In the genomic region with DNA sequence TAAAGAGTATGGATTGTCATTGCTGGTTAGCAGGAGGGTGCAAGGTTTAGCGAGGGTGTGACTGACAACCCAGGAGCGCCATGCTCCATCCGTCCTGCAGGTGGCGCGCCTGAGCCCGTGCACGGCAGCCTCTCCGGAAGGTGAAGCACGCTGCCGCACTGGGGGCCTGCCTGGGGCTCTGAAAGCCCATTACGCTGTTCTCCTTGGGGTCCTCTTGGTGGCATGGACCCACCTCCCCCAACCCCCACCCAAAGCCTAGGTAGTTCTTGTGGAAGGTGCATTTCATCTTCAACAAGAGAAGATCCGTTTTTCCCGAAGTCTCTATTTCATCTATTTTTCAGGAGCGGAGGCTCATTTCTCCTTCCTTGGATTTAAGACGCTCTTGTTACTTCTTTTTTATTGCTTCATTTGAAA, we compare ENCODE assay signal across 7 cellular contexts.
DNase-seq lines count a peak whose midpoint lies in the region; ATAC-seq and TF ChIP-seq lines count a peak whose summit lies in the region.

No MANE protein-coding gene starts in this region.

- H3F3A ChIP-seq in SK-N-SH (replicated peaks; ENCODE audit: insufficient read depth) = no peaks in the 10 kb centered on the region

- CTCF ChIA-PET in SK-N-SH (lab: Yijun Ruan, JAX) = interaction anchor here (0.7 to 1.6 kb wide), 8 partner anchors 9 to 233 kb away, joined by 3 to 7 read pairs (median 4); no protein-coding TSS in a partner anchor

- no peaks in the 10 kb centered on the region for H3K79me2 ChIP-seq in SK-N-SH (ENCODE audit: insufficient read depth)

- peak; percentile 52 for DNase-seq in SK-N-SH
- peak; percentile 28 for DNase-seq in activated naive CD8-positive, alpha-beta T cell treated with anti-CD3 and anti-CD28 coated beads, Interleukin-2, amount 50 U/mL, for 16 hours (ENCODE audit: low read depth, low spot score)
- peak; percentile 35 to 41 (median 38) for DNase-seq in immature natural killer cell
- DNase-seq in stimulated activated CD4-positive, alpha-beta T cell treated with anti-CD3 and anti-CD28 coated beads, TNF-alpha, amount 100 ng/mL, for 1 hour (ENCODE audit: low read depth in 3 of 3, low spot score in 1 of 3) = peak in 2 of 3 donors; percentile 4 to 51
- no peak for DNase-seq in NCI-H187 treated with DMSO at 0.1 percent for 48 hours (lab: John Stamatoyannopoulos, UW)

- peak; percentile 48 for ATAC-seq in GM18868 (IDR thresholded peaks at IDR 0.05; ENCODE audit: unreplicated experiment)
- no peak for ATAC-seq in HG03025 (IDR thresholded peaks at IDR 0.05; ENCODE audit: low FRiP score, unreplicated experiment)

- no peak overlapping the region for H3K4me2 ChIP-seq in SK-N-SH

- H3K27ac ChIP-seq in SK-N-SH (ENCODE audit: low read depth in 2 of 2, low read length in 1 of 2) = no peak overlapping the region

- no peak overlapping the region for H3K27ac Mint-ChIP-seq in immature natural killer cell

- H3K4me3 ChIP-seq in SK-N-SH (ENCODE audit: low read depth in 2 of 2, low read length in 1 of 2) = peak overlapping the region in 1 of 2 experiments; percentile 47; a peak in 1 of 4 replicates

- WGBS in SK-N-SH (ENCODE audit: low lambda C conversion rate) = 67% methylated on average over 7 of the region's 15 CpGs

- H3K36me3 Mint-ChIP-seq in immature natural killer cell = no peaks in the 10 kb centered on the region

- peaks cover 5 to 22% (median 17%) of the 10 kb centered on the region in 3 donors for H3K27me3 Mint-ChIP-seq in immature natural killer cell (ENCODE audit: low read depth in 3 of 3)

- no peak overlapping the region for H2AFZ ChIP-seq in SK-N-SH (ENCODE audit: low read depth)

- TF ChIP-seq RAD21 in SK-N-SH (IDR thresholded peaks at IDR 0.05; ENCODE audit: low read length) = peak; percentile 47

- POLR2A ChIA-PET in SK-N-SH (lab: Yijun Ruan, JAX) = no interaction called here

- H3K4me3 Mint-ChIP-seq in immature natural killer cell = no peak overlapping the region

- no peaks in the 10 kb centered on the region for H3K9me2 ChIP-seq in SK-N-SH

- no peaks in the 10 kb centered on the region; the same call in 1 of the 2 replicates for H3K27me3 ChIP-seq in SK-N-SH (ENCODE audit: insufficient read depth)

- peaks cover 5 to 12% of the 10 kb centered on the region in 2 donors for H3K4me1 Mint-ChIP-seq in immature natural killer cell

- peak; percentile 77 for TF ChIP-seq CTCF in SK-N-SH (IDR thresholded peaks at IDR 0.05)

- H4K20me1 ChIP-seq in SK-N-SH (ENCODE audit: insufficient read depth) = no peaks in the 10 kb centered on the region

- H3K9ac ChIP-seq in SK-N-SH = no peak overlapping the region

- H3K9me3 Mint-ChIP-seq in immature natural killer cell = peaks cover 0 to 2% (median 0%) of the 10 kb centered on the region in 6 donors

- H3K4me1 ChIP-seq in SK-N-SH (ENCODE audit: control insufficient read depth in 1 of 2, insufficient read depth in 2 of 2, low read depth in 1 of 2, low read length in 1 of 2) = no peaks in the 10 kb centered on the region; a peak in 1 of 4 replicates

- no peak for TF ChIP-seq EP300 in SK-N-SH (IDR thresholded peaks at IDR 0.05; ENCODE audit: borderline replicate concordance in 1 of 2, low read depth in 1 of 2, low read length in 1 of 2)

- no peaks in the 10 kb centered on the region; the same call in 1 of the 2 replicates for H3K9me3 ChIP-seq in SK-N-SH

- no peaks in the 10 kb centered on the region for H3K36me3 ChIP-seq in SK-N-SH (replicated peaks in 1 of 2; ENCODE audit: control insufficient read depth in 1 of 2, insufficient read depth in 2 of 2, low read length in 1 of 2)

TF ChIP-seq in SK-N-SH, 30 proteins besides CTCF, POLR2A, EP300 and RAD21:
- TF ChIP-seq SMC3 (IDR thresholded peaks at IDR 0.05; ENCODE audit: low read depth, low read length) (peak; percentile 53), TEAD4 (IDR thresholded peaks at IDR 0.05; ENCODE audit: borderline replicate concordance, insufficient read depth) (no peak), YY1 (IDR thresholded peaks at IDR 0.05; ENCODE audit: low read depth) (no peak), TAF1 (IDR thresholded peaks at IDR 0.05; ENCODE audit: borderline replicate concordance, low read depth, low read length) (no peak), NFIC (IDR thresholded peaks at IDR 0.05; ENCODE audit: borderline replicate concordance) (no peak), RCOR1 (IDR thresholded peaks at IDR 0.05; ENCODE audit: low read length) (no peak)
TF ChIP-seq in SK-N-SH: peak in this region for 1.
